ENCODE assay signal across 8 cellular contexts in genomic region chr5:132427285-132428146, GRCh38. TPM values are rescaled to one million over a fixed set of nuclear protein-coding genes. Genes with fewer than 3 reads are reported as not detected.
DNase-seq lines count a peak whose midpoint lies in the region; ATAC-seq, FAIRE-seq and TF ChIP-seq lines count a peak whose summit lies in the region.

No MANE protein-coding gene starts in this region.

- H3K36me3 ChIP-seq in KOPT-K1 (ENCODE audit: insufficient read depth, low read length): peaks cover 87% of the 10 kb centered on the region
- peaks cover 8 to 22% of the 10 kb centered on the region in 2 experiments; a peak in 3 of 4 replicates for H3K36me3 ChIP-seq in GM12878 (ENCODE audit: control insufficient read depth in 2 of 2, insufficient read depth in 2 of 2, low read length in 1 of 2)
- peaks cover 0 to 8% (median 3%) of the 10 kb centered on the region in 3 donors for H3K36me3 ChIP-seq in tibial artery

- 5% methylated on average over 6 of the region's 6 CpGs for WGBS in GM12878 (ENCODE audit: insufficient coverage, insufficient replicate concordance, low lambda C conversion rate, missing lambda C conversion rate)

- POLR2A ChIA-PET in T-cell (lab: Charles Lee): interaction anchor here (0.5 to 5.9 kb wide), 13 partner anchors 10 to 535 kb away, joined by 3 to 56 read pairs (median 5); partner anchors contain the start of gene IRF1 (in 1 of the 2)
- POLR2A ChIA-PET in GM12878 (lab: Charles Lee): interaction anchor here (0.9 to 11.2 kb wide), 9 partner anchors 8 to 79 kb away, joined by 3 to 389 read pairs (median 25); partner anchors contain the start of gene IRF1

- H3K4me1 Mint-ChIP-seq in Calu3 (ENCODE audit: low read depth, unreplicated experiment) (peaks cover 64% of the 10 kb centered on the region), T-cell (peaks cover 96 to 100% (median 100%) of the 10 kb centered on the region in 3 donors), memory B cell (peaks cover 78% of the 10 kb centered on the region)

- DNase-seq in Calu3 (peak; percentile 46), T-cell (peak in 33 of 34 experiments; percentile 30 to 78 (median 65)), GM12878 (ENCODE audit: low read depth, low spot score) (no peak), memory B cell (ENCODE audit: low spot score in 2 of 2) (no peak), tibial artery (peak in 1 of 2 donors; percentile 36), HUDEP-2 (lab: John Stamatoyannopoulos, UW; ENCODE audit: unreplicated experiment in 76 of 76) (no peak), inferior parietal cortex (ENCODE audit: extremely low spot score) (no peak)

- peak overlapping the region; percentile 87 for H3K9ac ChIP-seq in GM12878 (ENCODE audit: control insufficient read depth, insufficient read depth, low read length)

- H3K4me1 ChIP-seq in GM12878 (ENCODE audit: control insufficient read depth, insufficient read depth, low read length): peaks cover 85% of the 10 kb centered on the region
- peaks cover 0 to 88% (median 67%) of the 10 kb centered on the region in 4 donors for H3K4me1 ChIP-seq in tibial artery

- H3K4me3 Mint-ChIP-seq in Calu3 (ENCODE audit: low read depth, unreplicated experiment): no peak overlapping the region
- peak overlapping the region; percentile 64 to 77 (median 68) for H3K4me3 Mint-ChIP-seq in T-cell
- peak overlapping the region; percentile 59 for H3K4me3 Mint-ChIP-seq in memory B cell

- no TSS peak for BruUV-seq in Calu3 (replicated peaks; lab: Mats Ljungman, UMichigan)
- BruUV-seq in GM12878 (replicated peaks; lab: Mats Ljungman, UMichigan): no TSS peak

- RAD21 ChIA-PET in GM12878 (lab: Charles Lee; ENCODE audit: unreplicated experiment): interaction anchor here (0.8 to 12.5 kb wide), 12 partner anchors 10 to 380 kb away, joined by 3 to 453 read pairs (median 22); partner anchors contain the start of genes IRF1 and P4HA2

- CTCF ChIA-PET in Calu3 (lab: Charles Lee) (interaction anchor here (1.0 to 3.4 kb wide), 11 partner anchors 12 to 74 kb away, joined by 3 to 25 read pairs (median 7); partner anchors contain the start of gene IRF1), T-cell (lab: Charles Lee) (interaction anchor here (0.5 to 4.0 kb wide), 10 partner anchors 9 to 405 kb away, joined by 3 to 41 read pairs (median 4); no protein-coding TSS in a partner anchor), GM12878 (lab: Yijun Ruan, JAX) (interaction anchor here (1.2 to 11.0 kb wide), 13 partner anchors 10 to 247 kb away, joined by 3 to 184 read pairs (median 10); partner anchors contain the start of gene IRF1)

- peaks cover 92% of the 10 kb centered on the region for H3K79me2 ChIP-seq in GM12878 (ENCODE audit: control insufficient read depth, insufficient read depth, low read length)

- in situ Hi-C loops in GM12878 (cut with MboI): no loop called here

- peak overlapping the region; percentile 77 for H3K4me2 ChIP-seq in GM12878 (ENCODE audit: control insufficient read depth, insufficient read depth)

- no peak for TF ChIP-seq RAD21 in GM12878 (IDR thresholded peaks at IDR 0.05; ENCODE audit: insufficient read depth, low read depth, low read length)

- H3K27me3 ChIP-seq in GM12878 (replicated peaks in 1 of 2; ENCODE audit: control insufficient read depth in 2 of 2, insufficient read depth in 2 of 2, low read length in 1 of 2) (no peaks in the 10 kb centered on the region), tibial artery (no peaks in the 10 kb centered on the region)

- no peaks in the 10 kb centered on the region for H3K36me3 Mint-ChIP-seq in Calu3 (ENCODE audit: insufficient read depth, unreplicated experiment)
- H3K36me3 Mint-ChIP-seq in T-cell: peaks cover 30% of the 10 kb centered on the region
- H3K36me3 Mint-ChIP-seq in memory B cell: peaks cover 12% of the 10 kb centered on the region

- H3K9me3 ChIP-seq in KOPT-K1 (ENCODE audit: insufficient read depth, low read length, poor library complexity, severe bottlenecking) (no peaks in the 10 kb centered on the region), GM12878 (replicated peaks; ENCODE audit: control insufficient read depth, insufficient read depth, low read length) (peaks cover 2% of the 10 kb centered on the region; the same call in 2 of the 3 replicates), tibial artery (no peaks in the 10 kb centered on the region)

- SMC1A ChIA-PET in GM12878 (lab: Charles Lee; ENCODE audit: uncharacterized antibody, unreplicated experiment): interaction anchor here (0.6 to 18.8 kb wide), 16 partner anchors 7 to 382 kb away, joined by 3 to 300 read pairs (median 15); partner anchors contain the start of gene IRF1

- H3K4me3 ChIP-seq in GM12878 (peak overlapping the region; percentile 49), tibial artery (no peak overlapping the region)

- TF ChIP-seq EP300 in GM12878 (IDR thresholded peaks at IDR 0.05; ENCODE audit: borderline replicate concordance in 1 of 2, control insufficient read depth in 1 of 2, low read depth in 2 of 2, low read length in 2 of 2): peak in 1 of 2 experiments; percentile 28; a peak in 1 of 4 replicates

- H3K9me3 Mint-ChIP-seq in Calu3 (ENCODE audit: low read depth, unreplicated experiment) (no peaks in the 10 kb centered on the region), T-cell (no peaks in the 10 kb centered on the region), memory B cell (no peaks in the 10 kb centered on the region)

- no peak for TF ChIP-seq POLR2A in GM12878 (IDR thresholded peaks at IDR 0.05; ENCODE audit: low read depth, low read length)

- intact Hi-C loops in Calu3 (cut with micrococcal nuclease; ENCODE audit: unreplicated experiment): loop anchor here (5.0 kb wide), 1 partner anchor 40 kb away; no protein-coding TSS in a partner anchor
- intact Hi-C loops in GM12878 (cut with micrococcal nuclease; ENCODE audit: unreplicated experiment): loop anchor here (1.0 kb wide), 1 partner anchor 29 kb away; no protein-coding TSS in a partner anchor
- intact Hi-C loops in tibial artery (cut with DNase I; ENCODE audit: low total_unique reads): no loop called here

- H4K20me1 ChIP-seq in GM12878 (ENCODE audit: control insufficient read depth, insufficient read depth): no peaks in the 10 kb centered on the region

- H3K27me3 Mint-ChIP-seq in Calu3 (ENCODE audit: unreplicated experiment) (no peaks in the 10 kb centered on the region), T-cell (no peaks in the 10 kb centered on the region), memory B cell (no peaks in the 10 kb centered on the region)

- peak overlapping the region; percentile 98 for H3K27ac ChIP-seq in KOPT-K1 (ENCODE audit: low read depth, low read length, poor library complexity, severe bottlenecking)
- H3K27ac ChIP-seq in GM12878 (ENCODE audit: control insufficient read depth, insufficient read depth): peak overlapping the region; percentile 94
- peak overlapping the region; percentile 55 to 72 for H3K27ac ChIP-seq in tibial artery

- H3K27ac Mint-ChIP-seq in Calu3 (ENCODE audit: unreplicated experiment) (peak overlapping the region; percentile 67), T-cell (peak overlapping the region; percentile 98 to 100), memory B cell (peak overlapping the region; percentile 96)

- ATAC-seq in T-cell (replicated peaks in 1 of 4) (peak; percentile 65 to 79 (median 68)), GM12878 (0 out of 3 replicates have a peak, but pooled peaks have one; percentile 1), memory B cell (ENCODE audit: low read depth) (peak; percentile 44)

- no peak for TF ChIP-seq CTCF in Calu3 (IDR thresholded peaks at IDR 0.05; ENCODE audit: unreplicated experiment)
- no peak for TF ChIP-seq CTCF in GM12878 (IDR thresholded peaks at IDR 0.05 in 2 of 3, conservative IDR thresholded peaks at IDR 0.05 in 1 of 3; ENCODE audit: control insufficient read depth in 2 of 3, extremely low read depth in 1 of 3, insufficient read depth in 1 of 3, low read depth in 3 of 3, low read length in 3 of 3)
- no peak for TF ChIP-seq CTCF in tibial artery (IDR thresholded peaks at IDR 0.05)

- H2AFZ ChIP-seq in GM12878 (ENCODE audit: control insufficient read depth, low read depth, low read length): no peak overlapping the region

- no peak for FAIRE-seq in GM12878 (lab: Jason Lieb, UNC)

TF ChIP-seq in GM12878, 131 proteins besides CTCF, POLR2A, EP300 and RAD21 (continues in another document):
- TF ChIP-seq TARDBP (IDR thresholded peaks at IDR 0.05; ENCODE audit: borderline replicate concordance) (no peak), TCF7 (IDR thresholded peaks at IDR 0.05; ENCODE audit: borderline replicate concordance) (no peak), SREBF1 (IDR thresholded peaks at IDR 0.05; ENCODE audit: low read length) (no peak), JUNB (IDR thresholded peaks at IDR 0.05) (no peak), ZSCAN29 (IDR thresholded peaks at IDR 0.05) (no peak)

RNA-seq across cellular contexts. Expression of gene SLC22A5, which starts 58.0 kb away (rescaled TPM):
- 24.6 and 25.4 TPM in 2 replicates for total RNA-seq in Calu3 (2022)
- 10 to 100 TPM in 2 of 5 donors, 1 to 10 TPM in 3; 4.8 to 14.0 (median 7.6) TPM for total RNA-seq in T-cell
- total RNA-seq in GM12878 (2013; cell fraction: nucleolus; rRNA removed): 5.8 and 6.4 TPM in 2 replicates
- 2.4 and 3.3 TPM in 2 replicates for total RNA-seq in GM12878 (2014; rRNA removed)
- total RNA-seq in GM12878 (2014; rRNA removed; fragmentation: Illumina TruSeq; extraction: Trizol): 2.3 and 3.5 TPM in 2 replicates
- total RNA-seq in GM12878 (2021): 3.4 and 4.8 TPM in 2 replicates
- polyA plus RNA-seq in GM12878 (2011; ENCODE audit: low read depth): 1.6 TPM
- polyA plus RNA-seq in GM12878 (2011; rRNA removed): 3.3 and 4.3 TPM in 2 replicates
- 3.7 and 4.6 TPM in 2 replicates for polyA plus RNA-seq in GM12878 (2011; cell fraction: cytosol; rRNA removed)
- 11.1 and 11.6 TPM in 2 replicates for polyA plus RNA-seq in GM12878 (2011; cell fraction: nucleus; rRNA removed)
- polyA plus RNA-seq in GM12878 (2012): 0.88 and 1.4 TPM in 2 replicates
- 4.4 and 6.6 TPM in 2 replicates for polyA plus RNA-seq in GM12878 (2014; fragmentation: Illumina TruSeq; extraction: Trizol)
- polyA plus RNA-seq in GM12878 (2014; fragmentation: Nextera tagmentation; extraction: Ambion mirVana): 1 to 10 TPM; 1.1 to 1.9 TPM
- polyA plus RNA-seq in GM12878 (2014; rRNA removed): 3.7 TPM in 2 replicates
- polyA plus RNA-seq in GM12878 (2016; fragmentation: Nextera tagmentation; extraction: Ambion mirVana): 1 to 10 TPM; 2.2 to 2.3 TPM
- polyA minus RNA-seq in GM12878 (2011; rRNA and poly(A)+ RNA removed): 6.6 and 10.1 TPM in 2 replicates
- polyA minus RNA-seq in GM12878 (2011; cell fraction: cytosol; rRNA and poly(A)+ RNA removed): 1.7 TPM in 2 replicates
- 1.7 and 3.9 TPM in 2 replicates for polyA minus RNA-seq in GM12878 (2011; cell fraction: nucleus; rRNA and poly(A)+ RNA removed)

Comparison
In these comparisons a context has a peak if more than half of its experiments do, and no peak if none do; other contexts are left out.
1. DNase-seq: peak in Calu3 (single experiment) and T-cell (33 of 34); none in GM12878 (single experiment), memory B cell (0 of 2), HUDEP-2 (0 of 76) and inferior parietal cortex (single experiment).
2. ATAC-seq: peak in every context shown above with its lines; median percentile 68 in T-cell; 44 in memory B cell; 1 in GM12878.
3. Peak in every context shown above with its lines, with median percentiles within 50 percentile points of each other: H3K27ac Mint-ChIP-seq and H3K27ac ChIP-seq.